ENCODE assay signal across 8 cellular contexts in the genomic region with DNA sequence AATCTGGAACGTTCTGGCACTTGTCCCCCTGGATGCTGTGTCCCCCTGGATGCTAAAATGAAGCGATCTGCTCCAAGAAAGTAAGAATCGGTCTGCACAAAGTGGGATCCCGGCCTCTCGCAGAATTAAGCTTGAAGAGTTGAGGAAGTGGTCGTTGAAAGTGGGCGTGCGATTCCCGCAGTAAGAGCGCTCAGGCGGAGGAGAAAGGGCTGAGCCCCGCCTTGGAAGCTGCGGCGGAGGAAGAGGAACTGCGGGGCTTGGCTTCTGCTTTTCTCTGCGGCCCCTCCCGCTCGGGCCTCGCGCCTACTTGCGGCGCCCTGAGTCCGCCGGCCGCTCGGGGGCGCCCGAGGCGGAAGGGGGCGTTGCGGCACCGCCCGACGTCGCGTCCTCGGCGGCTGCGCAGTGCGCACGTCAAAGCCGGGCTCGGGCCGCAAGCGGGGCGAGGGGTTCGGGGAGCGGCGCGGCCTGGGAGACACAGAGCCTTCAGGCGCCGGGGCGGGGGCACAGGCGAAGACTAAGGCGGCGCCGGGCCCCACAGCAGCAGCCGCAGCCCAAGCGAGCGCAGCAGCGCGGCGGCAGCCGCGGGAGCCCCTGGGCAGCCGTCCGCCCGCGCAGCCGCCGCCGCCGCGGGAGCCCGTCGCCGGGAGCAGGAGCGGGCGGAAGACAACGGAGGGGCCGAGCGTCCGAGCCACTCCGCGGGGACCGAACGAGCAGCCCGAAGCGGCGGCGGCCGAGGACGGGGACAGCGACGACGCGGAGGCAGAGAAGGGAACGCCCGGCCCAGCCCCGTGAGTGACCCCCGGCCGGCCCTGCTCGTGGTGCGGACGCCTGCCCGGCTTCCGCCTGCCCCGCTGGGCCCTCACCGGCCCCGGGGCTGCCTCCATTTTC. TPM values are rescaled to one million over a fixed set of nuclear protein-coding genes. Genes with fewer than 3 reads are reported as not detected.
DNase-seq lines count a peak whose midpoint lies in the region; ATAC-seq, FAIRE-seq and TF ChIP-seq lines count a peak whose summit lies in the region.

A gene (plus strand): TSS at position 400 of the 888 bp plus-strand sequence. CDS start 47,160 bp downstream, outside the sequence.

- no peak for FAIRE-seq in bronchial epithelial cell (lab: Jason Lieb, UNC)

- H3K27me3 Mint-ChIP-seq in immature natural killer cell (ENCODE audit: low read depth in 3 of 3), result peaks cover 2 to 8% (median 2%) of the 10 kb centered on the region in 3 donors

- DNase-seq in AG04449 (ENCODE audit: low read depth, low spot score) (no peak), NCI-H2227 (lab: John Stamatoyannopoulos, UW; ENCODE audit: unreplicated experiment) (peak; percentile 97), bronchial epithelial cell (ENCODE audit: low read depth) (peak; percentile 71), immature natural killer cell (peak; percentile 87 to 89 (median 88)), spleen (peak; percentile 98)

- peaks cover 43 to 50% of the 10 kb centered on the region in 2 donors for H3K4me1 Mint-ChIP-seq in immature natural killer cell

- peak within 1 kb of the TSS; percentile 85 to 97 (median 94) for H3K27ac Mint-ChIP-seq in immature natural killer cell

- no peaks in the 10 kb centered on the region for H3K36me3 Mint-ChIP-seq in immature natural killer cell

- peak within 1 kb of the TSS; percentile 77 for H3K4me3 ChIP-seq in AG04449 (ENCODE audit: low read depth, low read length)
- H3K4me3 ChIP-seq in WI38 (ENCODE audit: low read depth, low read length), result peak within 1 kb of the TSS; percentile 95
- peak within 1 kb of the TSS; percentile 81 for H3K4me3 ChIP-seq in bronchial epithelial cell (ENCODE audit: low read depth, low read length)
- H3K4me3 ChIP-seq in spleen, result peak within 1 kb of the TSS; percentile 80 to 98 (median 90)

- ATAC-seq in GM18870 (IDR thresholded peaks at IDR 0.05; ENCODE audit: unreplicated experiment) (peak; percentile 72), HG03135 (IDR thresholded peaks at IDR 0.05; ENCODE audit: unreplicated experiment) (peak; percentile 75)

- H3K27ac ChIP-seq in spleen, result peak within 1 kb of the TSS; percentile 87 to 98 (median 94)

- peaks cover 3% of the 10 kb centered on the region for H3K36me3 ChIP-seq in bronchial epithelial cell (ENCODE audit: control insufficient read depth, insufficient read depth, low read length)
- H3K36me3 ChIP-seq in spleen, result peaks cover 0 to 3% (median 0%) of the 10 kb centered on the region in 6 donors

- intact Hi-C loops in spleen (cut with DNase I; ENCODE audit: low total_unique reads), result loop anchor here (10.0 kb wide), 1 partner anchor 82 kb away; no protein-coding TSS in a partner anchor

- WGBS in spleen, 5 donors, result 0 to 1% (median 0%) methylated on average over 42 to 110 of the region's 110 CpGs

- H3K4me1 ChIP-seq in spleen, result peaks cover 22 to 78% (median 54%) of the 10 kb centered on the region in 6 donors

- peak in 1 of 3 donors; percentile 45 for TF ChIP-seq POLR2A in spleen (IDR thresholded peaks at IDR 0.05)

- H3K9me3 Mint-ChIP-seq in immature natural killer cell, result no peaks in the 10 kb centered on the region

- POLR2A ChIA-PET in AG04449 (lab: Yijun Ruan, JAX), result no interaction called here

- no peaks in the 10 kb centered on the region for H3K27me3 ChIP-seq in bronchial epithelial cell (ENCODE audit: control insufficient read depth, insufficient read depth, low read length)
- no peaks in the 10 kb centered on the region for H3K27me3 ChIP-seq in spleen (replicated peaks in 1 of 7)

- peak; percentile 85 for TF ChIP-seq CTCF in AG04449 (IDR thresholded peaks at IDR 0.05; ENCODE audit: insufficient read depth, low read length, missing control alignments)
- peak; percentile 61 for TF ChIP-seq CTCF in WI38 (IDR thresholded peaks at IDR 0.05; ENCODE audit: low read depth, low read length)
- peak; percentile 74 for TF ChIP-seq CTCF in bronchial epithelial cell (IDR thresholded peaks at IDR 0.05; ENCODE audit: insufficient read depth, low read length, severe bottlenecking)
- peak; percentile 29 to 98 (median 92) for TF ChIP-seq CTCF in spleen (IDR thresholded peaks at IDR 0.05 in 8 of 11, conservative IDR thresholded peaks at IDR 0.05 in 3 of 11)

- peak within 1 kb of the TSS; percentile 92 to 98 (median 96) for H3K4me3 Mint-ChIP-seq in immature natural killer cell

- no peaks in the 10 kb centered on the region for H3K9me3 ChIP-seq in spleen

- CTCF ChIA-PET in AG04449 (lab: Yijun Ruan, JAX), result interaction anchor here (0.9 to 6.4 kb wide), 18 partner anchors 9 to 791 kb away, joined by 3 to 80 read pairs (median 6); a partner anchor contains a TSS

RNA-seq across cellular contexts. Expression of the gene that starts here (rescaled TPM):
- total RNA-seq in bronchial epithelial cell, result 75.3 and 87.4 TPM in 2 replicates
- 10 to 100 TPM; 39.2 to 57.9 (median 39.3) TPM for polyA plus RNA-seq in immature natural killer cell
- 100 to 1,000 TPM in 3 of 7 donors, 10 to 100 TPM in 4; 74.8 to 120 (median 85.1) TPM for total RNA-seq in spleen
- polyA plus RNA-seq in spleen, result 10 to 100 TPM; 24.4 to 42.0 (median 29.8) TPM
